Comparison of ENCODE assay signal across 11 cellular contexts in the genomic region with DNA sequence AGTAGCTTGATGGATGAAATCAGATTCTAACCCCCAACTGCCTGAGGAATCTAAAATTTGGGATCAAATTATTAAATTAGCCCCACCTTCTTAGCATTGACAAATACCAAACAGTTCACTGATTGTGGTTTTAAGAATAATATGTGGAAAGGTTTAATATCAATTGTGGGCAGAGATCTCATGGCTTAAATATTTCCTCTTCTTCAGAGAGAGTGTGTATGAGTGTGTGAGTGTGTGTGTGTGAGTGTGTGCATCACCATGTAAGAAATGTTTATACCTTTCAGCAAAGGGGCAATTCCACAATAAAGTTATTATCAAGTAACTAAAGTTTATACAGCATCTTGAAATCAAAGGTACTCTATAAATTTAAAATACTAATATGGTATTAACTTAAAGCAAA. TPM values are rescaled to one million over a fixed set of nuclear protein-coding genes. Genes with fewer than 3 reads are reported as not detected.
DNase-seq lines count a peak whose midpoint lies in the region; ATAC-seq and TF ChIP-seq lines count a peak whose summit lies in the region.
"Had no signal": no experiment of that assay in that cellular context is flagged by ENCODE, and none has a peak within 500 bp of the region (broad histone marks: within the 10 kb centered on the region; RNA-seq: fewer than 3 reads in every experiment).

No MANE protein-coding gene starts in this region.

- no peak for TF ChIP-seq CTCF in PC-3 (conservative IDR thresholded peaks at IDR 0.05; ENCODE audit: low read depth, low read length)
- TF ChIP-seq CTCF in GM10248 (IDR thresholded peaks at IDR 0.05; ENCODE audit: control extremely low read depth, extremely low read depth, low read depth, missing control alignments): no peak

- no peak overlapping the region for H2AFZ ChIP-seq in PC-3 (ENCODE audit: low read length)

- H3K9ac ChIP-seq in PC-3 (ENCODE audit: low read length): peak overlapping the region; percentile 7; the same call in 1 of the 2 replicates

- H3K4me1 ChIP-seq in PC-3 (ENCODE audit: insufficient read depth, low read length): peaks cover 44% of the 10 kb centered on the region

- CTCF ChIA-PET in PC-3 (lab: Charles Lee) (no interaction called here), GM10248 (lab: Yijun Ruan, JAX) (interaction anchor here (1.8 kb wide), 1 partner anchor 9 kb away, joined by 8 read pairs; no protein-coding TSS in a partner anchor)

- no peaks in the 10 kb centered on the region for H3K27me3 ChIP-seq in PC-3 (ENCODE audit: low read length)

- intact Hi-C loops in PC-3 (cut with micrococcal nuclease) (no loop called here), head of caudate nucleus (cut with DNase I) (no loop called here)

- H3K9me2 ChIP-seq in PC-3 (replicated peaks; ENCODE audit: low read length): no peaks in the 10 kb centered on the region

- DNase-seq in Daoy (ENCODE audit: low read depth) (peak; percentile 41), PC-3 (peak; percentile 75), dedifferentiated amniotic fluid mesenchymal stem cell (ENCODE audit: extremely low spot score) (peak; percentile 38), myocyte (ENCODE audit: low read depth) (peak; percentile 21), GM10248 (ENCODE audit: extremely low spot score) (no peak), head of caudate nucleus (no peak)
- DNase-seq: glutamatergic neuron; NCI-H510A treated with DMSO at 0.1 percent for 48 hours; stimulated activated naive CD4-positive, alpha-beta T cell treated with Interleukin-2 at 50 U/mL for 16 hours had no signal

- peak overlapping the region; percentile 99 for H3K4me3 ChIP-seq in PC-3 (ENCODE audit: low read length)

- ATAC-seq in PC-3 (no peak), HG02852 (IDR thresholded peaks at IDR 0.05; ENCODE audit: unreplicated experiment) (no peak)
- ATAC-seq in activated CD4-positive, CD25-positive, alpha-beta regulatory T cell treated with anti-CD3 and anti-CD28 coated beads, Interleukin-2, amount 50 U/mL, for 24 hours: no peak

- no peak overlapping the region for H3K27ac ChIP-seq in PC-3 (ENCODE audit: low read length)

- peak overlapping the region; percentile 98 for H3K4me2 ChIP-seq in PC-3 (ENCODE audit: low read length)

- POLR2A ChIA-PET in PC-3 (lab: Charles Lee; ENCODE audit: unreplicated experiment): interaction anchor here (0.6 kb wide), 2 partner anchors 43 to 154 kb away, joined by 3 to 10 read pairs; no protein-coding TSS in a partner anchor
- POLR2A ChIA-PET in GM10248 (lab: Yijun Ruan, JAX): no interaction called here

- H3K79me2 ChIP-seq in PC-3 (ENCODE audit: low read length): peaks cover 92% of the 10 kb centered on the region

- peaks cover 49% of the 10 kb centered on the region for H4K20me1 ChIP-seq in PC-3 (ENCODE audit: low read length)

- H3F3A ChIP-seq in PC-3 (ENCODE audit: low read length, unreplicated experiment): peaks cover 7% of the 10 kb centered on the region

- 0 out of 2 replicates have a peak, but pooled peaks cover 3% of the 10 kb centered on the region for H3K9me3 ChIP-seq in PC-3 (ENCODE audit: low read length)

- H3K36me3 ChIP-seq in PC-3 (ENCODE audit: low read depth, low read length): peaks cover 18% of the 10 kb centered on the region

- BruUV-seq in PC-3 (replicated peaks; lab: Mats Ljungman, UMichigan): no TSS peak

RNA-seq across cellular contexts. Expression of a gene that starts 3.2 kb away (rescaled TPM):
- 80.7 and 84.8 TPM in 2 replicates for total RNA-seq in Daoy (2014; rRNA removed; shearing (Covaris generic))
- total RNA-seq in PC-3 (2014; rRNA removed) (68.2 and 76.6 TPM in 2 replicates), myocyte (36.2 and 45.2 TPM in 2 replicates)
- 32.9 TPM for polyA plus RNA-seq in myocyte (2012)

Comparison
In these comparisons a context has a peak if more than half of its experiments do, and no peak if none do; other contexts are left out.
1. DNase-seq: peak in Daoy (single experiment), PC-3 (single experiment), dedifferentiated amniotic fluid mesenchymal stem cell (single experiment) and myocyte (single experiment); none in GM10248 (single experiment) and head of caudate nucleus (0 of 42).